ENCODE assay signal across 21 cellular contexts in genomic region chr11:36012979-36013378, GRCh38.
A peak's percentile ranks its signal among the peaks of the same experiment; 100 is the strongest.
DNase-seq lines count a peak whose midpoint lies in the region; ATAC-seq, FAIRE-seq and TF ChIP-seq lines count a peak whose summit lies in the region.
"Had no signal": no experiment of that assay in that cellular context is flagged by ENCODE, and none has a peak within 500 bp of the region (broad histone marks: within the 10 kb centered on the region; RNA-seq: fewer than 3 reads in every experiment).

No MANE protein-coding gene starts in this region.

- H2AFZ ChIP-seq in keratinocyte (ENCODE audit: control insufficient read depth, low read length): no peak overlapping the region
- no peak overlapping the region for H2AFZ ChIP-seq in MM.1S (ENCODE audit: low read length)

- no peaks in the 10 kb centered on the region for H3K27me3 ChIP-seq in RWPE2 (ENCODE audit: insufficient read depth, poor library complexity, severe bottlenecking)
- H3K27me3 ChIP-seq in keratinocyte (ENCODE audit: control insufficient read depth, extremely low read depth, insufficient read depth, low read length): no peaks in the 10 kb centered on the region
- H3K27me3 ChIP-seq in MM.1S (replicated peaks; ENCODE audit: insufficient read depth, low read length): no peaks in the 10 kb centered on the region

- TF ChIP-seq CTCF in A549 (IDR thresholded peaks at IDR 0.05) (no peak), RWPE2 (IDR thresholded peaks at IDR 0.05; ENCODE audit: poor library complexity, severe bottlenecking) (no peak), keratinocyte (optimal IDR thresholded peaks at IDR 0.05 in 1 of 3, IDR thresholded peaks at IDR 0.05 in 1 of 3, conservative IDR thresholded peaks at IDR 0.05 in 1 of 3; ENCODE audit: extremely low read depth in 1 of 3, insufficient read depth in 2 of 3, low read length in 3 of 3) (no peak), MM.1S (IDR thresholded peaks at IDR 0.05; ENCODE audit: low read length) (no peak)

- no peak for ATAC-seq in A549
- peak; percentile 40; the same call in 1 of the 3 replicates for ATAC-seq in RWPE2 (ENCODE audit: low read depth)
- ATAC-seq in GM19455 (IDR thresholded peaks at IDR 0.05; ENCODE audit: unreplicated experiment): no peak
- ATAC-seq: effector memory CD8-positive, alpha-beta T cell; lower lobe of right lung had no signal

- no peak for TF ChIP-seq RAD21 in A549 (conservative IDR thresholded peaks at IDR 0.05 in 1 of 2, IDR thresholded peaks at IDR 0.05 in 1 of 2)

- FAIRE-seq in A549 (lab: Jason Lieb, UNC): no peak
- FAIRE-seq in keratinocyte (lab: Jason Lieb, UNC): no peak
- FAIRE-seq: colon had no signal

- TF ChIP-seq EP300 in A549 (IDR thresholded peaks at IDR 0.05): no peak

- H3K4me2 ChIP-seq in A549 (peak overlapping the region; percentile 58), keratinocyte (ENCODE audit: control insufficient read depth, extremely low read depth, insufficient read depth, low read depth, low read length) (peak overlapping the region; percentile 47), MM.1S (ENCODE audit: low read depth, low read length) (no peak overlapping the region)

- H3K79me2 ChIP-seq in keratinocyte (ENCODE audit: control insufficient read depth, insufficient read depth, low read length) (peaks cover 16% of the 10 kb centered on the region), MM.1S (ENCODE audit: low read length) (no peaks in the 10 kb centered on the region)

- H3F3A ChIP-seq in MM.1S (ENCODE audit: insufficient read depth, low read length): no peaks in the 10 kb centered on the region

- peak overlapping the region in 1 of 2 experiments; percentile 18; a peak in 1 of 6 replicates for H3K27ac ChIP-seq in A549
- H3K27ac ChIP-seq in RWPE2 (ENCODE audit: poor library complexity, severe bottlenecking): peak overlapping the region; percentile 95
- H3K27ac ChIP-seq in keratinocyte (ENCODE audit: control insufficient read depth, insufficient read depth, low read length): peak overlapping the region; percentile 37
- no peak overlapping the region for H3K27ac ChIP-seq in MM.1S (ENCODE audit: low read length)
- H3K27ac ChIP-seq: lower lobe of right lung, psoas muscle had no signal

- H3K36me3 ChIP-seq in RWPE2 (ENCODE audit: low read depth) (no peaks in the 10 kb centered on the region), keratinocyte (ENCODE audit: control insufficient read depth in 2 of 2, extremely low read depth in 1 of 2, insufficient read depth in 2 of 2, low read length in 2 of 2) (no peaks in the 10 kb centered on the region), MM.1S (replicated peaks; ENCODE audit: insufficient read depth, low read length) (no peaks in the 10 kb centered on the region)
- H3K36me3 ChIP-seq: lower lobe of right lung had no signal

- no peaks in the 10 kb centered on the region for H3K9me1 ChIP-seq in keratinocyte (ENCODE audit: control insufficient read depth, extremely low read depth, insufficient read depth, low read length)

- POLR2A ChIA-PET in A549 (lab: Yijun Ruan, JAX): no interaction called here

- peaks cover 40% of the 10 kb centered on the region for H3K4me1 ChIP-seq in A549
- H3K4me1 ChIP-seq in RWPE2 (ENCODE audit: insufficient read depth, poor library complexity, severe bottlenecking): peaks cover 60% of the 10 kb centered on the region
- peaks cover 68% of the 10 kb centered on the region for H3K4me1 ChIP-seq in keratinocyte (ENCODE audit: control insufficient read depth, extremely low read depth, insufficient read depth, low read length)
- H3K4me1 ChIP-seq in MM.1S (ENCODE audit: low read length): no peaks in the 10 kb centered on the region

- H4K20me1 ChIP-seq in keratinocyte (ENCODE audit: control insufficient read depth, extremely low read depth, insufficient read depth, low read length) (no peaks in the 10 kb centered on the region), MM.1S (ENCODE audit: insufficient read depth, low read length) (no peaks in the 10 kb centered on the region)

- CTCF ChIA-PET in A549 (lab: Yijun Ruan, JAX): no interaction called here

- no peak for TF ChIP-seq POLR2A in A549 (IDR thresholded peaks at IDR 0.05; ENCODE audit: low read length)

- H3K9ac ChIP-seq in keratinocyte (ENCODE audit: control insufficient read depth, extremely low read depth, insufficient read depth, low read length) (no peak overlapping the region), MM.1S (ENCODE audit: low read length) (no peak overlapping the region)

- H3K9me3 ChIP-seq in A549: no peaks in the 10 kb centered on the region
- H3K9me3 ChIP-seq in RWPE2 (ENCODE audit: severe bottlenecking): no peaks in the 10 kb centered on the region
- no peaks in the 10 kb centered on the region for H3K9me3 ChIP-seq in keratinocyte (ENCODE audit: control insufficient read depth, low read depth, low read length)
- H3K9me3 ChIP-seq in MM.1S (replicated peaks; ENCODE audit: insufficient read depth, low read length): no peaks in the 10 kb centered on the region
- H3K9me3 ChIP-seq: lower lobe of right lung, psoas muscle had no signal

- H3K9me2 ChIP-seq in MM.1S (replicated peaks; ENCODE audit: insufficient read depth, low read length): no peaks in the 10 kb centered on the region

- WGBS in A549 (ENCODE audit: missing lambda C conversion rate): 94% methylated on average over 2 of the region's 2 CpGs

- dilution Hi-C loops in keratinocyte (cut with MboI; ENCODE audit: extremely low pct_ligation_motif_present, low sequenced_read_pairs): no loop called here

- DNase-seq in A549 (ENCODE audit: low read depth in 1 of 2, low spot score in 1 of 2) (no peak), RWPE2 (ENCODE audit: low spot score) (no peak), fibroblast of gingiva (ENCODE audit: low read depth) (peak; percentile 35), keratinocyte (ENCODE audit: low read depth, low spot score) (no peak), NCI-H526 treated with DMSO at 0.1 percent for 48 hours (lab: John Stamatoyannopoulos, UW) (no peak), midbrain (lab: John Stamatoyannopoulos, UW) (no peak), MM.1S (no peak)
- DNase-seq: activated CD4-positive, alpha-beta T cell treated with anti-CD3 and anti-CD28 coated beads for 4 hours; activated naive CD4-positive, alpha-beta T cell treated with anti-CD3 and anti-CD28 coated beads, Interleukin-2, amount 10 ng/mL, durations not matched to agents 7 days and 5 days; activated T-cell treated with anti-CD3 and anti-CD28 coated beads, Interleukin-2, amount 50 U/mL, for 48 hours; C1 segment of cervical spinal cord; effector memory CD8-positive, alpha-beta T cell; lower lobe of right lung; NCI-H187; NCI-H2227 treated with DMSO at 0.1 percent for 48 hours; NCI-H774; psoas muscle; stimulated activated CD4-positive, alpha-beta T cell treated with anti-CD3 and anti-CD28 coated beads, Interleukin-4, amount 100 ng/mL, for 1 hour; stimulated activated naive CD4-positive, alpha-beta T cell treated with Interleukin-2 at 50 U/mL for 16 hours had no signal

- H3K4me3 ChIP-seq in A549 (no peak overlapping the region), RWPE2 (ENCODE audit: severe bottlenecking) (no peak overlapping the region), keratinocyte (ENCODE audit: control insufficient read depth in 2 of 3, extremely low read depth in 1 of 3, insufficient read depth in 2 of 3, low read depth in 1 of 3, low read length in 3 of 3) (no peak overlapping the region), MM.1S (ENCODE audit: low read length) (no peak overlapping the region)
- H3K4me3 ChIP-seq: lower lobe of right lung, psoas muscle had no signal

TF ChIP-seq in A549, 52 proteins besides CTCF, POLR2A, EP300 and RAD21:
- TF ChIP-seq HDAC2 (IDR thresholded peaks at IDR 0.05) (no peak), EHF (CRISPR knock-in tag; IDR thresholded peaks at IDR 0.05) (no peak), RNF2 (IDR thresholded peaks at IDR 0.05; ENCODE audit: borderline replicate concordance, low read depth) (no peak), PBX3 (IDR thresholded peaks at IDR 0.05) (no peak), MAX (IDR thresholded peaks at IDR 0.05) (no peak), ELK1 (IDR thresholded peaks at IDR 0.05; ENCODE audit: low read depth, low read length) (no peak), CHD4 (IDR thresholded peaks at IDR 0.05; ENCODE audit: borderline replicate concordance) (no peak), HOXB5 (CRISPR knock-in tag; IDR thresholded peaks at IDR 0.05) (no peak), CEBPB (IDR thresholded peaks at IDR 0.05) (no peak), ESRRA (IDR thresholded peaks at IDR 0.05; ENCODE audit: borderline replicate concordance, low read length) (no peak), NFE2L2 (conservative IDR thresholded peaks at IDR 0.05; ENCODE audit: low read length) (no peak)
